8 cellular contexts compared by ENCODE assay signal in the genomic region with DNA sequence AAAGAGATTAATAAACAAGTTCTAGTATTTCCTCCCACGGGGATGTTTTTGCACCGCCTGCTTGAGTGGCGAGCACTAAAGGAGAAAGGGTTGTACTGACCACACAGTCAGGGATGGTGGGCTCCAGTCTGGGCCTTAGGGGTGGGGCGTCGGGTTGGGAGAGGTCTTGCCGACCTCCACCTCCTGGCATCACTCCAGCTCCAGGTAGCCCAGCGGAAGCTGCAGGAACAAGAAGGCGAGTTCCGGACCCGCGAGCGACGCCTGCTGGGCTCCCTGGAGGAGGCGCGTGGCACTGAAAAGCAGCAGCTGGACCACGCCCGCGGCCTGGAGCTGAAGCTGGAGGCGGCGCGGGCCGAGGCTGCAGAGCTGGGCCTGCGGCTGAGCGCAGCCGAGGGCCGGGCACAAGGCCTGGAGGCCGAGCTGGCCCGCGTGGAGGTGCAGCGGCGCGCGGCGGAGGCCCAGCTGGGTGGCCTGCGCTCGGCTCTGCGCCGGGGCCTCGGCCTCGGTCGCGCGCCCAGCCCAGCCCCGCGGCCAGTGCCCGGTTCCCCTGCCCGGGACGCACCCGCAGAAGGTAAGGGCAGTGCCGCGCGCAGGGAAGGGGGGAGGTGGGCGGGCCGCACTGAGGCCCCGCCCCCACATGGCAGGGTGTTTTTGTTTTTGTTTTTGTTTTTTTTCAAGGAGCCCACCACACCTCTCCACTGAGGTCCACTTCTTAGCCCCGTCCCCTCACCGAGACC. TPM values are rescaled to one million over a fixed set of nuclear protein-coding genes. Genes with fewer than 3 reads are reported as not detected.
A peak's percentile ranks its signal among the peaks of the same experiment; 100 is the strongest.
DNase-seq lines count a peak whose midpoint lies in the region; ATAC-seq and TF ChIP-seq lines count a peak whose summit lies in the region.

No MANE protein-coding gene starts in this region.

- H3K4me1 ChIP-seq in mucosa of descending colon (ENCODE audit: low read depth), result no peaks in the 10 kb centered on the region

- peak overlapping the region; percentile 79 for H3K4me3 Mint-ChIP-seq in HFFc6

- intact Hi-C loops in mucosa of descending colon (cut with DNase I, micrococcal nuclease), result no loop called here

- H3K36me3 Mint-ChIP-seq in HFFc6 (ENCODE audit: low read depth), result no peaks in the 10 kb centered on the region

- peaks cover 2% of the 10 kb centered on the region; the same call in 1 of the 2 replicates for H3K27me3 Mint-ChIP-seq in HFFc6 (ENCODE audit: insufficient read depth)

- H3K4me3 ChIP-seq in mucosa of descending colon, result no peak overlapping the region

- ATAC-seq in mucosa of descending colon (peak; percentile 98), HG03571 (IDR thresholded peaks at IDR 0.05; ENCODE audit: unreplicated experiment) (no peak)

- H3K36me3 ChIP-seq in mucosa of descending colon (ENCODE audit: low read depth), result no peaks in the 10 kb centered on the region

- peak; percentile 91 for DNase-seq in Daoy (ENCODE audit: low read depth)
- DNase-seq in HFFc6, result peak; percentile 79
- DNase-seq in NCI-H526 (lab: John Stamatoyannopoulos, UW), result peak; percentile 72 to 95
- peak; percentile 36 to 45 for DNase-seq in activated CD8-positive, alpha-beta memory T cell treated with anti-CD3 and anti-CD28 coated beads for 4 hours (ENCODE audit: low read depth in 2 of 2)
- peak; percentile 48 for DNase-seq in epidermal melanocyte (ENCODE audit: insufficient read length, low spot score)
- DNase-seq in mucosa of descending colon, result peak; percentile 92 to 95 (median 94)
- peak; percentile 35 to 59 for DNase-seq in stimulated activated CD8-positive, alpha-beta memory T cell treated with anti-CD3 and anti-CD28 coated beads, Interleukin-4, amount 100 ng/mL, for 1 hour (ENCODE audit: low read depth in 2 of 2, low spot score in 1 of 2)

- peak overlapping the region; percentile 58 for H3K27ac Mint-ChIP-seq in HFFc6

- H3K9me3 Mint-ChIP-seq in HFFc6, result no peaks in the 10 kb centered on the region

- peaks cover 14% of the 10 kb centered on the region for H3K4me1 Mint-ChIP-seq in HFFc6 (ENCODE audit: low read depth)

- TF ChIP-seq CTCF in HFFc6 (IDR thresholded peaks at IDR 0.05) (peak; percentile 86), mucosa of descending colon (IDR thresholded peaks at IDR 0.05) (peak; percentile 93)

- no peaks in the 10 kb centered on the region for H3K9me3 ChIP-seq in mucosa of descending colon

RNA-seq across cellular contexts. Expression of gene MFAP2, which starts 19.7 kb away (rescaled TPM):
- 150 and 213 TPM in 2 replicates for total RNA-seq in Daoy (2014; rRNA removed; shearing (Covaris generic))
- total RNA-seq in HFFc6 (2021; fragmentation: NEBNext Ultra II Directional; extraction: Animal tissue kit (Norgen Biotek cat#: 25700)), result 10 to 100 TPM; 33.7 to 53.4 (median 47.5) TPM
- total RNA-seq in mucosa of descending colon, result 1 to 10 TPM; 2.4 to 6.3 (median 5.4) TPM

RNA-seq across cellular contexts. Expression of gene CROCC, which starts 39.0 kb away (rescaled TPM):
- total RNA-seq in Daoy (2014; rRNA removed; shearing (Covaris generic)), result 30.6 and 31.3 TPM in 2 replicates
- total RNA-seq in HFFc6 (2021; fragmentation: NEBNext Ultra II Directional; extraction: Animal tissue kit (Norgen Biotek cat#: 25700)), result 10 to 100 TPM; 10.3 to 14.6 (median 12.5) TPM
- 10 to 100 TPM; 12.2 to 32.5 (median 16.8) TPM for total RNA-seq in mucosa of descending colon

RNA-seq across cellular contexts. Expression of gene ATP13A2, which starts 51.0 kb away (rescaled TPM):
- total RNA-seq in Daoy (2014; rRNA removed; shearing (Covaris generic)), result 47.2 and 70.7 TPM in 2 replicates
- 10 to 100 TPM; 26.8 to 33.6 (median 29.4) TPM for total RNA-seq in HFFc6 (2021; fragmentation: NEBNext Ultra II Directional; extraction: Animal tissue kit (Norgen Biotek cat#: 25700))
- total RNA-seq in mucosa of descending colon, result 10 to 100 TPM; 36.0 to 53.5 (median 44.1) TPM

Comparison
In these comparisons a context has a peak if more than half of its experiments do, and no peak if none do; other contexts are left out.
1. DNase-seq: peak in every context shown above with its lines; median percentile 94 in mucosa of descending colon; 91 in Daoy; 84 in NCI-H526; 79 in HFFc6; 48 in epidermal melanocyte; 47 in stimulated activated CD8-positive, alpha-beta memory T cell treated with anti-CD3 and anti-CD28 coated beads, Interleukin-4, amount 100 ng/mL, for 1 hour; 40 in activated CD8-positive, alpha-beta memory T cell treated with anti-CD3 and anti-CD28 coated beads for 4 hours.
2. RNA of gene MFAP2, which starts 19.7 kb away (total RNA-seq): 150 to 213 TPM in Daoy and 33.7 to 53.4 TPM in HFFc6; 2.4 to 6.3 TPM in mucosa of descending colon; every median in the first group is over 4 times any median in the second.